Comparison of ENCODE assay signal across 16 cellular contexts in genomic region chr16:8818499-8819270, GRCh38. TPM values are rescaled to one million over a fixed set of nuclear protein-coding genes. Genes with fewer than 3 reads are reported as not detected.
DNase-seq lines count a peak whose midpoint lies in the region; ATAC-seq, FAIRE-seq and TF ChIP-seq lines count a peak whose summit lies in the region.
"Had no signal": no experiment of that assay in that cellular context is flagged by ENCODE, and none has a peak within 500 bp of the region (broad histone marks: within the 10 kb centered on the region; RNA-seq: fewer than 3 reads in every experiment).

No MANE protein-coding gene starts in this region.

- no peak overlapping the region for H3K27ac Mint-ChIP-seq in mesothelial cell of epicardium
- H3K27ac Mint-ChIP-seq: activated naive CD4-positive, alpha-beta T cell treated with anti-CD3 and anti-CD28 coated beads, Interleukin-2, amount 10 ng/mL, durations not matched to agents 7 days and 5 days; T-helper 17 cell had no signal

- TF ChIP-seq EP300 in HepG2 (IDR thresholded peaks at IDR 0.05; ENCODE audit: low read depth in 2 of 2, low read length in 2 of 2) (no peak), HepG2 (CRISPR knock-in tag; IDR thresholded peaks at IDR 0.05; ENCODE audit: borderline replicate concordance) (no peak)

- no TSS peak for BruUV-seq in HepG2 (replicated peaks; lab: Mats Ljungman, UMichigan)

- H3K4me3 ChIP-seq in HepG2 (replicated peaks in 1 of 3; ENCODE audit: insufficient read depth in 1 of 3, low read depth in 2 of 3, low read length in 3 of 3) (no peak overlapping the region), right lobe of liver (no peak overlapping the region)
- H3K4me3 ChIP-seq: hepatocyte had no signal

- CTCF ChIA-PET in HepG2 (lab: Yijun Ruan, JAX; ENCODE audit: low intra/inter-chr PET ratio, low total read pairs), result no interaction called here

- peaks cover 55% of the 10 kb centered on the region for H3K36me3 Mint-ChIP-seq in mesothelial cell of epicardium

- H3K27me3 Mint-ChIP-seq in mesothelial cell of epicardium (ENCODE audit: low read depth), result no peaks in the 10 kb centered on the region
- H3K27me3 Mint-ChIP-seq: activated naive CD4-positive, alpha-beta T cell treated with anti-CD3 and anti-CD28 coated beads, Interleukin-2, amount 10 ng/mL, durations not matched to agents 7 days and 5 days; naive thymus-derived CD8-positive, alpha-beta T cell; T-helper 17 cell had no signal

- H3K9ac ChIP-seq in HepG2 (ENCODE audit: insufficient read depth, low read depth, low read length), result no peak overlapping the region
- H3K9ac ChIP-seq: KMS-11 had no signal

- H3K36me3 ChIP-seq in HepG2 (replicated peaks in 1 of 2; ENCODE audit: control insufficient read depth in 1 of 2, insufficient read depth in 2 of 2, low read length in 2 of 2) (peaks cover 35 to 89% of the 10 kb centered on the region in 2 experiments), right lobe of liver (peaks cover 0 to 41% (median 17%) of the 10 kb centered on the region in 4 donors)

- no peak overlapping the region for H3K4me3 Mint-ChIP-seq in mesothelial cell of epicardium
- H3K4me3 Mint-ChIP-seq: activated naive CD4-positive, alpha-beta T cell treated with anti-CD3 and anti-CD28 coated beads, Interleukin-2, amount 10 ng/mL, durations not matched to agents 7 days and 5 days; naive thymus-derived CD8-positive, alpha-beta T cell; T-helper 17 cell had no signal

- TF ChIP-seq POLR2A in HepG2 (IDR thresholded peaks at IDR 0.05; ENCODE audit: insufficient read depth in 1 of 2, low read depth in 2 of 2, low read length in 2 of 2) (no peak), right lobe of liver (IDR thresholded peaks at IDR 0.05) (no peak)

- TF ChIP-seq CTCF in HepG2 (CRISPR knock-in tag; IDR thresholded peaks at IDR 0.05), result no peak
- no peak for TF ChIP-seq CTCF in right lobe of liver (IDR thresholded peaks at IDR 0.05)
- no peak for TF ChIP-seq CTCF in mesothelial cell of epicardium (IDR thresholded peaks at IDR 0.05; ENCODE audit: unreplicated experiment)

- intact Hi-C loops in HepG2 (cut with micrococcal nuclease; ENCODE audit: unreplicated experiment) (loop anchor here (5.0 kb wide), 1 partner anchor 64 kb away; the partner anchor contains the start of gene LITAFD), right lobe of liver (cut with DNase I) (no loop called here)

- H3K79me2 ChIP-seq in HepG2 (ENCODE audit: insufficient read depth, low read length), result no peaks in the 10 kb centered on the region

- no peak overlapping the region for H3K27ac ChIP-seq in HepG2 (ENCODE audit: extremely low read length, insufficient read depth, low read length)
- H3K27ac ChIP-seq in right lobe of liver, result no peak overlapping the region
- H3K27ac ChIP-seq: hepatocyte, KMS-11 had no signal

- H3K4me2 ChIP-seq in HepG2 (ENCODE audit: low read depth, low read length), result no peak overlapping the region
- H3K4me2 ChIP-seq: hepatocyte, KMS-11 had no signal

- H3K27me3 ChIP-seq in HepG2 (ENCODE audit: control insufficient read depth in 1 of 2, insufficient read depth in 2 of 2, low read length in 2 of 2) (no peaks in the 10 kb centered on the region), right lobe of liver (no peaks in the 10 kb centered on the region)
- H3K27me3 ChIP-seq: hepatocyte had no signal

- DNase-seq in HepG2 (ENCODE audit: low spot score) (no peak), right lobe of liver (no peak), mesothelial cell of epicardium (ENCODE audit: low spot score in 2 of 2, unreplicated experiment in 2 of 2) (no peak), NOMO-1 treated with DMSO at 0.1 percent for 48 hours (lab: John Stamatoyannopoulos, UW; ENCODE audit: unreplicated experiment) (no peak)
- DNase-seq in activated CD4-positive, alpha-beta T cell treated with anti-CD3 and anti-CD28 coated beads for 48 hours, result no peak
- DNase-seq: activated naive CD4-positive, alpha-beta T cell treated with anti-CD3 and anti-CD28 coated beads, Interleukin-2, amount 10 ng/mL, durations not matched to agents 7 days and 5 days; effector CD4-positive, alpha-beta T cell; naive thymus-derived CD8-positive, alpha-beta T cell; NCI-H748 treated with DMSO at 0.1 percent for 48 hours; T-helper 17 cell had no signal

- no peaks in the 10 kb centered on the region for H3K4me1 Mint-ChIP-seq in mesothelial cell of epicardium

- ATAC-seq in HepG2, result peak; percentile 8; the same call in 1 of the 3 replicates
- no peak for ATAC-seq in right lobe of liver
- ATAC-seq in HG02571 (IDR thresholded peaks at IDR 0.05; ENCODE audit: unreplicated experiment), result peak; percentile 78
- ATAC-seq in HG03558 (IDR thresholded peaks at IDR 0.05; ENCODE audit: extremely low read depth, unreplicated experiment), result peak; percentile 67
- ATAC-seq in HG03521 (IDR thresholded peaks at IDR 0.05; ENCODE audit: unreplicated experiment), result no peak
- ATAC-seq: naive thymus-derived CD8-positive, alpha-beta T cell; T-helper 17 cell had no signal

- TF ChIP-seq RAD21 in HepG2 (CRISPR knock-in tag; IDR thresholded peaks at IDR 0.05), result no peak

- H2AFZ ChIP-seq in HepG2 (ENCODE audit: low read length), result no peak overlapping the region
- H2AFZ ChIP-seq: hepatocyte had no signal

- FAIRE-seq in HepG2 (lab: Jason Lieb, UNC), result no peak
- FAIRE-seq: urothelium cell line had no signal

- H3K9me3 ChIP-seq in HepG2 (ENCODE audit: low read length) (no peaks in the 10 kb centered on the region), right lobe of liver (no peaks in the 10 kb centered on the region)

- H4K20me1 ChIP-seq in HepG2 (ENCODE audit: insufficient read depth, low read length), result peaks cover 5% of the 10 kb centered on the region; the same call in 1 of the 2 replicates

- WGBS in HepG2 (ENCODE audit: low lambda C conversion rate), result 96% methylated on average over 10 of the region's 10 CpGs
- 67% methylated on average over 7 of the region's 10 CpGs for WGBS in right lobe of liver (ENCODE audit: insufficient coverage, low coverage, low lambda C conversion rate, missing lambda C conversion rate)

- POLR2A ChIA-PET in HepG2 (lab: Yijun Ruan, JAX), result interaction anchor here (0.8 to 1.1 kb wide), 2 partner anchors 21 to 32 kb away, joined by 3 to 4 read pairs; partner anchors contain the start of genes PMM2 and TMEM186

- H3K4me1 ChIP-seq in HepG2 (ENCODE audit: insufficient read depth, low read length), result no peaks in the 10 kb centered on the region; the same call in 1 of the 2 replicates
- H3K4me1 ChIP-seq in right lobe of liver, result peaks cover 0 to 9% (median 0%) of the 10 kb centered on the region in 4 donors

- H3K9me3 Mint-ChIP-seq in mesothelial cell of epicardium, result no peaks in the 10 kb centered on the region
- H3K9me3 Mint-ChIP-seq: activated naive CD4-positive, alpha-beta T cell treated with anti-CD3 and anti-CD28 coated beads, Interleukin-2, amount 10 ng/mL, durations not matched to agents 7 days and 5 days; naive thymus-derived CD8-positive, alpha-beta T cell had no signal

- in situ Hi-C loops in HepG2 (cut with HindIII; ENCODE audit: extremely low pct_ligation_motif_present, low pct_unique_long_range_greater_than_20kb), result no loop called here

RNA-seq across cellular contexts. Expression of gene PMM2, which starts 21.0 kb away (rescaled TPM):
- 93.7 and 100 TPM in 2 replicates for total RNA-seq in HepG2 (2016; rRNA removed; fragmentation: Illumina TruSeq; extraction: Trizol)
- total RNA-seq in HepG2 (2016; cell fraction: cytosol; rRNA removed; fragmentation: Illumina TruSeq; extraction: Trizol; ENCODE audit: low read depth), result 13.5 and 14.5 TPM in 2 replicates
- total RNA-seq in HepG2 (2016; cell fraction: insoluble cytoplasmic fraction; rRNA removed; fragmentation: Illumina TruSeq; extraction: Trizol), result 86.4 and 94.6 TPM in 2 replicates
- total RNA-seq in HepG2 (2016; cell fraction: membrane; rRNA removed; fragmentation: Illumina TruSeq; extraction: Trizol), result 34.1 and 38.1 TPM in 2 replicates
- total RNA-seq in HepG2 (2016; cell fraction: nucleus; rRNA removed; fragmentation: Illumina TruSeq; extraction: Trizol), result 95.2 and 107 TPM in 2 replicates
- 50.5 and 52.2 TPM in 2 replicates for polyA plus RNA-seq in HepG2 (2011; rRNA removed)
- polyA plus RNA-seq in HepG2 (2011; cell fraction: cytosol; rRNA removed), result 38.6 and 40.1 TPM in 2 replicates
- polyA plus RNA-seq in HepG2 (2011; cell fraction: nucleus; rRNA removed), result 58.3 and 59.2 TPM in 2 replicates
- polyA plus RNA-seq in HepG2 (2012), result 46.5 and 55.2 TPM in 2 replicates
- 9.4 and 10.2 TPM in 2 replicates for polyA plus RNA-seq in HepG2 (2016; cell fraction: cytosol; fragmentation: Illumina TruSeq; extraction: Trizol; ENCODE audit: low read depth)
- 85.4 and 97.6 TPM in 2 replicates for polyA plus RNA-seq in HepG2 (2016; cell fraction: insoluble cytoplasmic fraction; fragmentation: Illumina TruSeq; extraction: Trizol; ENCODE audit: low read depth)
- 26.6 and 29.3 TPM in 2 replicates for polyA plus RNA-seq in HepG2 (2016; cell fraction: membrane; fragmentation: Illumina TruSeq; extraction: Trizol; ENCODE audit: low read depth)
- 91.3 and 91.5 TPM in 2 replicates for polyA plus RNA-seq in HepG2 (2016; cell fraction: nucleus; fragmentation: Illumina TruSeq; extraction: Trizol; ENCODE audit: insufficient read depth, low read depth)
- 21.7 and 40.5 TPM in 2 replicates for polyA minus RNA-seq in HepG2 (2011; rRNA and poly(A)+ RNA removed; ENCODE audit: low replicate concordance)
- polyA minus RNA-seq in HepG2 (2011; cell fraction: cytosol; rRNA and poly(A)+ RNA removed), result 18.1 and 22.2 TPM in 2 replicates
- polyA minus RNA-seq in HepG2 (2011; cell fraction: nucleus; rRNA and poly(A)+ RNA removed), result 126 and 133 TPM in 2 replicates
- 10 to 100 TPM; 18.6 to 47.8 (median 39.0) TPM for total RNA-seq in right lobe of liver
- 41.3 to 41.7 TPM (median 41.4 TPM) in 3 replicates for total RNA-seq in mesothelial cell of epicardium

RNA-seq across cellular contexts. Expression of gene TMEM186, which starts 21.2 kb away (rescaled TPM):
- total RNA-seq in HepG2 (2016; rRNA removed; fragmentation: Illumina TruSeq; extraction: Trizol) (19.2 and 19.3 TPM in 2 replicates), right lobe of liver (1 to 10 TPM; 5.0 to 9.4 (median 6.9) TPM), mesothelial cell of epicardium (11.2 to 12.8 TPM (median 11.9 TPM) in 3 replicates)
- total RNA-seq in HepG2 (2016; cell fraction: cytosol; rRNA removed; fragmentation: Illumina TruSeq; extraction: Trizol; ENCODE audit: low read depth), result 4.9 and 5.3 TPM in 2 replicates
- total RNA-seq in HepG2 (2016; cell fraction: insoluble cytoplasmic fraction; rRNA removed; fragmentation: Illumina TruSeq; extraction: Trizol), result 18.1 and 21.2 TPM in 2 replicates
- total RNA-seq in HepG2 (2016; cell fraction: membrane; rRNA removed; fragmentation: Illumina TruSeq; extraction: Trizol), result 9.4 TPM in 2 replicates
- total RNA-seq in HepG2 (2016; cell fraction: nucleus; rRNA removed; fragmentation: Illumina TruSeq; extraction: Trizol), result 10.8 and 14.1 TPM in 2 replicates
- polyA plus RNA-seq in HepG2 (2011; rRNA removed), result 16.2 and 16.6 TPM in 2 replicates
- 17.9 and 19.7 TPM in 2 replicates for polyA plus RNA-seq in HepG2 (2011; cell fraction: cytosol; rRNA removed)
- 7.4 and 11.7 TPM in 2 replicates for polyA plus RNA-seq in HepG2 (2011; cell fraction: nucleus; rRNA removed)
- 19.9 and 20.0 TPM in 2 replicates for polyA plus RNA-seq in HepG2 (2012)
- polyA plus RNA-seq in HepG2 (2016; cell fraction: cytosol; fragmentation: Illumina TruSeq; extraction: Trizol; ENCODE audit: low read depth), result 4.0 and 4.6 TPM in 2 replicates
- polyA plus RNA-seq in HepG2 (2016; cell fraction: insoluble cytoplasmic fraction; fragmentation: Illumina TruSeq; extraction: Trizol; ENCODE audit: low read depth), result 23.9 and 26.4 TPM in 2 replicates
- 8.6 and 8.7 TPM in 2 replicates for polyA plus RNA-seq in HepG2 (2016; cell fraction: membrane; fragmentation: Illumina TruSeq; extraction: Trizol; ENCODE audit: low read depth)
- 25.3 and 26.3 TPM in 2 replicates for polyA plus RNA-seq in HepG2 (2016; cell fraction: nucleus; fragmentation: Illumina TruSeq; extraction: Trizol; ENCODE audit: insufficient read depth, low read depth)
- polyA minus RNA-seq in HepG2 (2011; rRNA and poly(A)+ RNA removed; ENCODE audit: low replicate concordance), result 14.0 and 14.7 TPM in 2 replicates
- 4.7 and 5.1 TPM in 2 replicates for polyA minus RNA-seq in HepG2 (2011; cell fraction: cytosol; rRNA and poly(A)+ RNA removed)
- polyA minus RNA-seq in HepG2 (2011; cell fraction: nucleus; rRNA and poly(A)+ RNA removed), result 5.2 and 6.5 TPM in 2 replicates

RNA-seq across cellular contexts. Expression of gene CARHSP1, which starts 50.1 kb away (rescaled TPM):
- total RNA-seq in HepG2 (2016; rRNA removed; fragmentation: Illumina TruSeq; extraction: Trizol) (345 and 349 TPM in 2 replicates), right lobe of liver (100 to 1,000 TPM in 1 of 6 experiments, 10 to 100 TPM in 5; 61.5 to 132 (median 73.1) TPM), mesothelial cell of epicardium (78.6 to 84.2 TPM (median 80.3 TPM) in 3 replicates)
- total RNA-seq in HepG2 (2016; cell fraction: cytosol; rRNA removed; fragmentation: Illumina TruSeq; extraction: Trizol; ENCODE audit: low read depth), result 202 and 227 TPM in 2 replicates
- total RNA-seq in HepG2 (2016; cell fraction: insoluble cytoplasmic fraction; rRNA removed; fragmentation: Illumina TruSeq; extraction: Trizol), result 351 and 370 TPM in 2 replicates
- 185 and 210 TPM in 2 replicates for total RNA-seq in HepG2 (2016; cell fraction: membrane; rRNA removed; fragmentation: Illumina TruSeq; extraction: Trizol)
- total RNA-seq in HepG2 (2016; cell fraction: nucleus; rRNA removed; fragmentation: Illumina TruSeq; extraction: Trizol), result 126 and 138 TPM in 2 replicates
- polyA plus RNA-seq in HepG2 (2011; rRNA removed), result 173 and 193 TPM in 2 replicates
- 139 and 221 TPM in 2 replicates for polyA plus RNA-seq in HepG2 (2011; cell fraction: cytosol; rRNA removed)
- polyA plus RNA-seq in HepG2 (2011; cell fraction: nucleus; rRNA removed), result 209 and 223 TPM in 2 replicates
- polyA plus RNA-seq in HepG2 (2012), result 167 and 252 TPM in 2 replicates
- 224 and 244 TPM in 2 replicates for polyA plus RNA-seq in HepG2 (2016; cell fraction: cytosol; fragmentation: Illumina TruSeq; extraction: Trizol; ENCODE audit: low read depth)
- polyA plus RNA-seq in HepG2 (2016; cell fraction: insoluble cytoplasmic fraction; fragmentation: Illumina TruSeq; extraction: Trizol; ENCODE audit: low read depth), result 425 and 448 TPM in 2 replicates
- polyA plus RNA-seq in HepG2 (2016; cell fraction: membrane; fragmentation: Illumina TruSeq; extraction: Trizol; ENCODE audit: low read depth), result 197 and 214 TPM in 2 replicates
- 269 and 287 TPM in 2 replicates for polyA plus RNA-seq in HepG2 (2016; cell fraction: nucleus; fragmentation: Illumina TruSeq; extraction: Trizol; ENCODE audit: insufficient read depth, low read depth)
- 186 and 379 TPM in 2 replicates for polyA minus RNA-seq in HepG2 (2011; rRNA and poly(A)+ RNA removed; ENCODE audit: low replicate concordance)
- 166 and 175 TPM in 2 replicates for polyA minus RNA-seq in HepG2 (2011; cell fraction: cytosol; rRNA and poly(A)+ RNA removed)
- polyA minus RNA-seq in HepG2 (2011; cell fraction: nucleus; rRNA and poly(A)+ RNA removed), result 55.6 and 67.6 TPM in 2 replicates

Comparison
In these comparisons a context has a peak if more than half of its experiments do, and no peak if none do; other contexts are left out.
1. ATAC-seq: peak in HepG2 (single experiment), HG02571 (single experiment) and HG03558 (single experiment); none in right lobe of liver (0 of 4) and HG03521 (single experiment).